In the genomic region with DNA sequence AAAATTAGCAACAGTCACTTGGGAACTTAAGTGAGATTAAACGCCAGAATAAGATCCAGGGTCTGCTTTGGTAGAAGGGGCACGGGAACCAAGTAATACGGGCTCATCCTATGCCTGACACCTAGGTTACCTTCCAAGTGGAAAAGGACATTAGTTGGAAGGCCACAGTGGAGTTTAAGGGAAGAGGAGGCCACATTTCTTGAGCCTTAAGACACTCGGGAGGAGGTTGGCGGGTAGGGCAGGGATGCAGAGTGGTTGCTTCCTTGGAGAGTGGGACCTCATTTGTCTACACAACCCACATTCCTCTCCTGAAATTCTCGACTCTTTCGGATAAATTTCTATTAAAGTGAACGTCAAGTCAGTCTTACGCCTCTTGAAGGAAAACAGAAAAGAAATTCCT, we compare ENCODE assay signal across 7 cellular contexts. TPM values are rescaled to one million over a fixed set of nuclear protein-coding genes. Genes with fewer than 3 reads are reported as not detected.
DNase-seq lines count a peak whose midpoint lies in the region; ATAC-seq, FAIRE-seq and TF ChIP-seq lines count a peak whose summit lies in the region.

No MANE protein-coding gene starts in this region.

- no peak for ATAC-seq in K562
- no peak for ATAC-seq in right lobe of liver
- no peak for ATAC-seq in GM18867 (IDR thresholded peaks at IDR 0.05; ENCODE audit: unreplicated experiment)

- H3K79me2 ChIP-seq in K562 (ENCODE audit: control insufficient read depth, insufficient read depth, low read length), result no peaks in the 10 kb centered on the region

- 2% methylated on average over 9 of the region's 9 CpGs for WGBS in K562 (ENCODE audit: insufficient coverage, low coverage, missing lambda C conversion rate)
- WGBS in right lobe of liver (ENCODE audit: insufficient coverage, low coverage, low lambda C conversion rate, missing lambda C conversion rate), result 71% methylated on average over 6 of the region's 9 CpGs
- 42 to 52% (median 49%) methylated on average over 9 of the region's 9 CpGs for WGBS in stomach, 5 donors

- peaks cover 17% of the 10 kb centered on the region for H3K27me3 Mint-ChIP-seq in IgD-negative memory B cell

- TF ChIP-seq POLR2A in K562 (conservative IDR thresholded peaks at IDR 0.05) (no peak), right lobe of liver (IDR thresholded peaks at IDR 0.05) (no peak), stomach (IDR thresholded peaks at IDR 0.05) (no peak)

- H3K27me3 ChIP-seq in K562 (ENCODE audit: control insufficient read depth in 2 of 2, insufficient read depth in 2 of 2, low read length in 2 of 2) (peaks cover 9 to 12% of the 10 kb centered on the region in 2 experiments; a peak in 3 of 5 replicates), right lobe of liver (no peaks in the 10 kb centered on the region), stomach (no peaks in the 10 kb centered on the region)

- peaks cover 0 to 9% (median 6%) of the 10 kb centered on the region in 3 donors for H3K4me1 Mint-ChIP-seq in IgD-negative memory B cell

- no peak for FAIRE-seq in K562 (lab: Jason Lieb, UNC)

- in situ Hi-C loops in K562 (cut with MboI), result no loop called here

- CTCF ChIA-PET in K562 (lab: Yijun Ruan, JAX; ENCODE audit: low intra/inter-chr PET ratio), result no interaction called here

- no peaks in the 10 kb centered on the region for H3K9me1 ChIP-seq in K562 (ENCODE audit: control insufficient read depth, insufficient read depth, low read length)

- H2AFZ ChIP-seq in K562 (ENCODE audit: low read depth, low read length), result no peak overlapping the region

- H3K4me3 ChIP-seq in K562 (no peak overlapping the region), right lobe of liver (peak overlapping the region; percentile 44 to 50 (median 45)), stomach (peak overlapping the region; percentile 46 to 69 (median 54))

- peak overlapping the region; percentile 59 to 90 (median 80) for H3K4me3 Mint-ChIP-seq in IgD-negative memory B cell

- H3K4me2 ChIP-seq in K562 (ENCODE audit: insufficient read depth, low read length), result peak overlapping the region; percentile 34; the same call in 1 of the 2 replicates

- H3K27ac ChIP-seq in K562 (ENCODE audit: extremely low read depth, low read depth, low read length) (no peak overlapping the region), right lobe of liver (no peak overlapping the region), stomach (peak overlapping the region in 3 of 5 donors; percentile 39 to 62 (median 55))

- TF ChIP-seq EP300 in K562 (IDR thresholded peaks at IDR 0.05; ENCODE audit: low read length) (no peak), stomach (IDR thresholded peaks at IDR 0.05) (no peak)

- peaks cover 0 to 5% (median 0%) of the 10 kb centered on the region in 3 donors for H3K9me3 Mint-ChIP-seq in IgD-negative memory B cell

- no TSS peak for BruUV-seq in K562 (replicated peaks; lab: Mats Ljungman, UMichigan)

- H3K36me3 ChIP-seq in K562 (ENCODE audit: control insufficient read depth, insufficient read depth, low read length) (no peaks in the 10 kb centered on the region), right lobe of liver (no peaks in the 10 kb centered on the region), stomach (no peaks in the 10 kb centered on the region)

- H3K4me1 ChIP-seq in K562 (replicated peaks in 1 of 2; ENCODE audit: control insufficient read depth in 2 of 2, insufficient read depth in 2 of 2, low read length in 2 of 2), result no peaks in the 10 kb centered on the region
- H3K4me1 ChIP-seq in right lobe of liver, result no peaks in the 10 kb centered on the region
- H3K4me1 ChIP-seq in stomach, result peaks cover 0 to 17% (median 12%) of the 10 kb centered on the region in 4 donors

- H3K9ac ChIP-seq in K562 (ENCODE audit: insufficient read depth in 1 of 2, low read depth in 2 of 2, low read length in 2 of 2), result no peak overlapping the region

- POLR2A ChIA-PET in K562 (lab: Yijun Ruan, JAX), result interaction anchor here (0.9 kb wide), 1 partner anchor 19 kb away, joined by 4 read pairs; no protein-coding TSS in a partner anchor

- no peak for DNase-seq in K562 (ENCODE audit: extremely low read depth in 1 of 4, low spot score in 3 of 4)
- no peak for DNase-seq in right lobe of liver
- no peak for DNase-seq in stomach
- DNase-seq in activated CD4-positive, CD25-positive, alpha-beta regulatory T cell treated with anti-CD3 and anti-CD28 coated beads, Interleukin-2, amount 50 U/mL, for 72 hours, result no peak
- no peak for DNase-seq in NCI-H82 (lab: John Stamatoyannopoulos, UW)

- H3K36me3 Mint-ChIP-seq in IgD-negative memory B cell, result peaks cover 4% of the 10 kb centered on the region

- TF ChIP-seq RAD21 in K562 (CRISPR knock-in tag; conservative IDR thresholded peaks at IDR 0.05 in 1 of 2, IDR thresholded peaks at IDR 0.05 in 1 of 2), result no peak

- peak overlapping the region in 2 of 3 donors; percentile 43 to 72 for H3K27ac Mint-ChIP-seq in IgD-negative memory B cell

- no peak for TF ChIP-seq CTCF in K562 (IDR thresholded peaks at IDR 0.05 in 2 of 3, conservative IDR thresholded peaks at IDR 0.05 in 1 of 3; ENCODE audit: insufficient read depth in 2 of 3, low read depth in 1 of 3, low read length in 3 of 3)
- TF ChIP-seq CTCF in right lobe of liver (IDR thresholded peaks at IDR 0.05), result no peak
- TF ChIP-seq CTCF in stomach (IDR thresholded peaks at IDR 0.05), result no peak

- H3K9me3 ChIP-seq in K562 (replicated peaks; ENCODE audit: control insufficient read depth, insufficient read depth, low read depth, low read length) (no peaks in the 10 kb centered on the region), right lobe of liver (no peaks in the 10 kb centered on the region), stomach (peaks cover 0 to 9% (median 7%) of the 10 kb centered on the region in 4 donors)

- H4K20me1 ChIP-seq in K562 (replicated peaks; ENCODE audit: control insufficient read depth, insufficient read depth, low read length), result no peaks in the 10 kb centered on the region

- intact Hi-C loops in K562 (cut with micrococcal nuclease), result no loop called here
- intact Hi-C loops in right lobe of liver (cut with DNase I), result no loop called here
- intact Hi-C loops in stomach (cut with DNase I; ENCODE audit: low total_unique reads), result no loop called here

TF ChIP-seq in K562, 482 proteins besides CTCF, POLR2A, EP300 and RAD21 (continues in another document):
- TF ChIP-seq GATAD2B (IDR thresholded peaks at IDR 0.05; ENCODE audit: borderline replicate concordance) (no peak), ZBED1 (IDR thresholded peaks at IDR 0.05) (no peak), CBX8 (IDR thresholded peaks at IDR 0.05; ENCODE audit: borderline replicate concordance, extremely low read depth, low read depth, low read length, poor library complexity, severe bottlenecking) (no peak)

RNA-seq across cellular contexts. Expression of a gene that starts 0.5 kb away (rescaled TPM):
- polyA plus RNA-seq in IgD-negative memory B cell (0.06 TPM), K562 (2011; rRNA removed) (0.01 and 0.07 TPM in 2 replicates), K562 (2014; fragmentation: Illumina TruSeq; extraction: Trizol) (0.01 TPM in 1 of 2 replicates, not detected in the other), K562 (2014; fragmentation: Nextera tagmentation; extraction: Ambion mirVana) (under 1 TPM in 1 of 2 experiments, not detected in 1; 0.01 TPM), K562 (2014; rRNA removed) (not detected in 2 replicates), stomach (under 1 TPM; 0.15 to 0.20 (median 0.19) TPM)
- 0.05 and 0.07 TPM in 2 replicates for total RNA-seq in K562 (2011; cell fraction: chromatin; rRNA removed; ENCODE audit: low replicate concordance)
- not detected in 2 replicates for total RNA-seq in K562 (2011; cell fraction: nucleolus; rRNA removed)
- total RNA-seq in K562 (2011; cell fraction: nucleoplasm; rRNA removed), result not detected in 2 replicates
- total RNA-seq in K562 (2014; rRNA removed) (0.08 TPM in 1 of 2 replicates, not detected in the other), K562 (2014; rRNA removed; fragmentation: Illumina TruSeq; extraction: Trizol) (0.04 TPM in 1 of 2 replicates, not detected in the other), K562 (2015; rRNA removed; fragmentation: Illumina TruSeq; extraction: Trizol) (not detected in 2 replicates), K562 (2021) (0.49 TPM in 1 of 2 replicates, not detected in the other), right lobe of liver (1 to 10 TPM in 3 of 6 experiments, under 1 TPM in 3; 0.66 to 2.3 (median 1.3) TPM), stomach (1 to 10 TPM in 3 of 5 donors, under 1 TPM in 2; 0.29 to 4.5 (median 1.3) TPM)
- not detected in 2 replicates for polyA plus RNA-seq in K562 (2011; cell fraction: cytosol; rRNA removed)
- 0.01 and 0.08 TPM in 2 replicates for polyA plus RNA-seq in K562 (2011; cell fraction: nucleus; rRNA removed)
- polyA plus RNA-seq in K562 (2012), result 0.01 and 0.07 TPM in 2 replicates
- 0.27 TPM in 1 of 2 replicates, not detected in the other for polyA minus RNA-seq in K562 (2011; rRNA and poly(A)+ RNA removed)
- not detected in 2 replicates for polyA minus RNA-seq in K562 (2011; cell fraction: cytosol; rRNA and poly(A)+ RNA removed)
- polyA minus RNA-seq in K562 (2011; cell fraction: nucleus; rRNA and poly(A)+ RNA removed), result 0.11 TPM in 1 of 2 replicates, not detected in the other

RNA-seq across cellular contexts. Expression of a gene that starts 56.7 kb away (rescaled TPM):
- 69.7 TPM for polyA plus RNA-seq in IgD-negative memory B cell
- 25.2 and 55.9 TPM in 2 replicates for total RNA-seq in K562 (2011; cell fraction: chromatin; rRNA removed; ENCODE audit: low replicate concordance)
- 17.0 and 31.5 TPM in 2 replicates for total RNA-seq in K562 (2011; cell fraction: nucleolus; rRNA removed)
- total RNA-seq in K562 (2011; cell fraction: nucleoplasm; rRNA removed), result 32.8 and 48.8 TPM in 2 replicates
- 81.1 and 90.5 TPM in 2 replicates for total RNA-seq in K562 (2014; rRNA removed)
- total RNA-seq in K562 (2014; rRNA removed; fragmentation: Illumina TruSeq; extraction: Trizol), result 122 and 136 TPM in 2 replicates
- 113 and 123 TPM in 2 replicates for total RNA-seq in K562 (2015; rRNA removed; fragmentation: Illumina TruSeq; extraction: Trizol)
- total RNA-seq in K562 (2021), result 108 and 122 TPM in 2 replicates
- polyA plus RNA-seq in K562 (2011; rRNA removed), result 64.2 and 112 TPM in 2 replicates
- polyA plus RNA-seq in K562 (2011; cell fraction: cytosol; rRNA removed), result 36.6 and 56.1 TPM in 2 replicates
- polyA plus RNA-seq in K562 (2011; cell fraction: nucleus; rRNA removed), result 34.7 and 35.0 TPM in 2 replicates
- 97.4 and 110 TPM in 2 replicates for polyA plus RNA-seq in K562 (2012)
- 108 and 114 TPM in 2 replicates for polyA plus RNA-seq in K562 (2014; fragmentation: Illumina TruSeq; extraction: Trizol)
- polyA plus RNA-seq in K562 (2014; fragmentation: Nextera tagmentation; extraction: Ambion mirVana), result 100 to 1,000 TPM; 261 to 325 TPM
- 115 and 127 TPM in 2 replicates for polyA plus RNA-seq in K562 (2014; rRNA removed)
- 34.6 and 43.1 TPM in 2 replicates for polyA minus RNA-seq in K562 (2011; rRNA and poly(A)+ RNA removed)
- polyA minus RNA-seq in K562 (2011; cell fraction: cytosol; rRNA and poly(A)+ RNA removed), result 27.5 and 29.7 TPM in 2 replicates
- polyA minus RNA-seq in K562 (2011; cell fraction: nucleus; rRNA and poly(A)+ RNA removed), result 24.3 and 25.8 TPM in 2 replicates
- 10 to 100 TPM; 73.4 to 86.7 (median 82.8) TPM for total RNA-seq in right lobe of liver
- 10 to 100 TPM; 19.6 to 98.6 (median 83.7) TPM for total RNA-seq in stomach
- 100 to 1,000 TPM in 2 of 3 donors, 10 to 100 TPM in 1; 89.0 to 115 (median 102) TPM for polyA plus RNA-seq in stomach

Comparison
In these comparisons a context has a peak if more than half of its experiments do, and no peak if none do; other contexts are left out.
1. H3K27ac ChIP-seq: peak in stomach (3 of 5); none in K562 (single experiment) and right lobe of liver (0 of 3).